Comparison of ENCODE assay signal across 8 cellular contexts in the genomic region with DNA sequence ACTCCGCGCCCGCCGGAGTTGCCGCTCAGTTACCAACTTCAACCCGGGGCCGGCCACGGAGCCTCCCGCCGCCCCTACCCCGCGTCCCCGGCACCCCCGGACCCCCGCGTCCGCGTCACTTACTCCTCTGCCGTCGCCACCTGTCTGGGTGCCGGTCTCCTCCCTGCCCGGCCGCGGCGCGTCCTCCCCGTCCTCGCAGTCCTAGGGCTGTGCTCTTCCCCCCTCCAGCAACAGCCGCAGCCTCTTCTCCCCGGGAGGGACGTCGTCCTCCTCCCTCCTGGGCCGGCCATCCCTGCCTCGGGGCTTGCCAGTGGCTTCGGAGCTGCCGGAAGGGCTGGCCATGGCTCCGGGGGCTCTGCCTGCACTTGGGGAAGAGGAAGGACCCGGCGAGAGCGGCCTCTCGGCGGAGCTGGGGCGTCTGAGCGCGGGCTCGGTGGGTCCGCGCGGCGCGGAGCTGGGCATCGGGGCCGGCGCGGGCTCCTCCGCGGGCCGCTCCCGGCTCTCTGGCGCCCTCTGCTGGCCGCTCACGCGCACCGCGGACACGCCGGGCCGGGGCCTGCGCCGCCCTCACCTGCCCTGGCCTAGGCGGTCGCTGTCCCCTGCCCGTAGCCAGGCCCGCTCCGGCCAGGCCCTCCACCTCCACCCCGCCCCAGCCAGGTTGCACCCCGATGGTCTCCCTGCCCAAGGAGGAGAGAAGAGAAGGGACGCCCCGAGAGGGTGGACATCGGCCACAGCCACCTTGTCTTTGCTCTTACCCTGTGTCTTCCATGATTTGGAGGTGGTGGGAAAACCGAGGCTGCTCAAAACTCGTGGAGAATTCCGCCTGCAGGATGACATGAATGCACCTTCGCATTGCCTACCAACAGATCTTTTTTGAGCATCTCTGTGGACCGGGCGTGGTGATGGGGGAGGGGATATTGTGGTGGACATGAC. TPM values are rescaled to one million over a fixed set of nuclear protein-coding genes. Genes with fewer than 3 reads are reported as not detected.
DNase-seq lines count a peak whose midpoint lies in the region; TF ChIP-seq lines count a peak whose summit lies in the region.
"Not testable (repeated sequence)": the region's sequence is repeated elsewhere in the genome, so short reads cannot be mapped to it uniquely, and the experiment has no call there.

No MANE protein-coding gene starts in this region.

- intact Hi-C loops in cardiac septum (cut with DNase I): loop anchor here (2.0 kb wide), 1 partner anchor 374 kb away; no protein-coding TSS in a partner anchor

- not testable (repeated sequence) for H2BK15ac ChIP-seq in H9 (ENCODE audit: low read depth, low read length)

- not testable (repeated sequence) for H3K9me3 Mint-ChIP-seq in H9

- WGBS in H9 (ENCODE audit: extremely low coverage, insufficient read length, low lambda C conversion rate): no CpG with 5 or more reads among the region's 86 CpGs

- H3K9me3 ChIP-seq in BE2C; H9 (ENCODE audit: control insufficient read depth, low read depth, low read length); neural cell (ENCODE audit: low read length): not testable (repeated sequence)

- not testable (repeated sequence) for H3K23ac ChIP-seq in H9 (ENCODE audit: insufficient read length, low read depth, low read length)

- not testable (repeated sequence) for H3K27me3 ChIP-seq in BE2C; H9 (ENCODE audit: insufficient read depth, low read length); neural cell (ENCODE audit: insufficient read depth, low read depth, low read length)

- not testable (repeated sequence) for TF ChIP-seq EP300 in neural cell (conservative IDR thresholded peaks at IDR 0.05; ENCODE audit: poor library complexity, severe bottlenecking)

- H3K36me3 Mint-ChIP-seq in H9 (ENCODE audit: insufficient read depth in 1 of 3, low read depth in 3 of 3): not testable (repeated sequence)

- not testable (repeated sequence) for H4K20me1 ChIP-seq in H9 (ENCODE audit: control insufficient read depth, insufficient read depth, insufficient read length); neural cell (ENCODE audit: insufficient read depth)

- H2BK5ac ChIP-seq in H9 (ENCODE audit: insufficient read length, low read length): not testable (repeated sequence)

- peaks cover 86% of the 10 kb centered on the region for H3K27me3 Mint-ChIP-seq in H9 (ENCODE audit: low read depth)

- not testable (repeated sequence) for H3F3A ChIP-seq in neural cell (ENCODE audit: insufficient read depth, low read length, poor library complexity, severe bottlenecking)

- H3K27ac Mint-ChIP-seq in H9: not testable (repeated sequence)

- H4K8ac ChIP-seq in H9 (replicated peaks; ENCODE audit: insufficient read length, low read depth, low read length): not testable (repeated sequence)

- H3K4ac ChIP-seq in H9 (ENCODE audit: low read depth, low read length): not testable (repeated sequence)

- TF ChIP-seq CTCF in BE2C (IDR thresholded peaks at IDR 0.05; ENCODE audit: low read depth, low read length) (peak; percentile 28; the same call in 1 of the 2 replicates), H9 (conservative IDR thresholded peaks at IDR 0.05) (peak; percentile 65), astrocyte of the spinal cord (IDR thresholded peaks at IDR 0.05; ENCODE audit: low read depth, low read length) (peak; percentile 55), neural cell (IDR thresholded peaks at IDR 0.05; ENCODE audit: poor library complexity, severe bottlenecking) (peak; percentile 91)

- not testable (repeated sequence) for H4K91ac ChIP-seq in H9 (ENCODE audit: insufficient read length, low read depth, low read length)

- not testable (repeated sequence) for H3K27ac ChIP-seq in H9 (ENCODE audit: insufficient read length, low read depth, low read length); neural cell (ENCODE audit: low read length)

- H2BK12ac ChIP-seq in H9 (ENCODE audit: insufficient read length, low read depth, low read length): not testable (repeated sequence)

- in situ Hi-C loops in astrocyte of the spinal cord (cut with HindIII; ENCODE audit: low sequenced_read_pairs): not testable (repeated sequence)

- H3K4me3 ChIP-seq in BE2C (ENCODE audit: low read depth, low read length) (peak overlapping the region; percentile 47), astrocyte of the spinal cord (ENCODE audit: low read depth, low read length) (peak overlapping the region; percentile 24), neural cell (ENCODE audit: low read length) (peak overlapping the region; percentile 62)

- not testable (repeated sequence) for H3K79me1 ChIP-seq in H9 (ENCODE audit: insufficient read depth, low read depth, low read length, poor library complexity, severe bottlenecking)

- H2AFZ ChIP-seq in H9 (ENCODE audit: low read length); neural cell (ENCODE audit: low read depth, low read length): not testable (repeated sequence)

- not testable (repeated sequence) for H3K4me1 ChIP-seq in BE2C; H9 (ENCODE audit: insufficient read depth, low read length)

- not testable (repeated sequence) for H3K79me2 ChIP-seq in H9 (ENCODE audit: insufficient read depth, low read length); neural cell (replicated peaks; ENCODE audit: insufficient read depth, low read length)

- not testable (repeated sequence) for H3K18ac ChIP-seq in H9 (ENCODE audit: insufficient read length, low read depth, low read length)

- not testable (repeated sequence) for H2BK20ac ChIP-seq in H9 (ENCODE audit: low read depth, low read length, poor library complexity, severe bottlenecking)

- H4K5ac ChIP-seq in H9 (ENCODE audit: insufficient read length, low read depth, low read length): not testable (repeated sequence)

- H3K4me3 Mint-ChIP-seq in H9: peak overlapping the region; percentile 55 to 75

- peak; percentile 70 for TF ChIP-seq RAD21 in neural cell (conservative IDR thresholded peaks at IDR 0.05)

- not testable (repeated sequence) for H3K36me3 ChIP-seq in BE2C; neural cell (ENCODE audit: insufficient read depth, low read length)

- H3K9me2 ChIP-seq in neural cell (ENCODE audit: insufficient read depth, low read length): not testable (repeated sequence)

- peak overlapping the region; percentile 46 for H3K4me2 ChIP-seq in H9 (ENCODE audit: insufficient read depth, insufficient read length, low read length)
- not testable (repeated sequence) for H3K4me2 ChIP-seq in neural cell (ENCODE audit: low read length)

- H3K4me1 Mint-ChIP-seq in H9: peaks cover 13% of the 10 kb centered on the region in 2 experiments

- not testable (repeated sequence) for H3T11ph ChIP-seq in H9 (ENCODE audit: low read length)

- not testable (repeated sequence) for H2AK5ac ChIP-seq in H9 (ENCODE audit: insufficient read length, low read length)

- H2BK120ac ChIP-seq in H9 (ENCODE audit: low read depth, low read length, poor library complexity, severe bottlenecking): not testable (repeated sequence)

- H3K56ac ChIP-seq in H9 (ENCODE audit: insufficient read length, low read depth, low read length): not testable (repeated sequence)

- H3K23me2 ChIP-seq in H9 (ENCODE audit: insufficient read length, low read depth, low read length, poor library complexity, severe bottlenecking): not testable (repeated sequence)

- H3K14ac ChIP-seq in H9 (ENCODE audit: insufficient read depth, low read length): not testable (repeated sequence)

- peak; percentile 66 for DNase-seq in BE2C
- DNase-seq in H9: peak; percentile 66
- DNase-seq in NCI-H526 treated with DMSO at 0.1 percent for 48 hours (lab: John Stamatoyannopoulos, UW): peak; percentile 2
- peak; percentile 49 for DNase-seq in activated CD4-positive, alpha-beta T cell treated with anti-CD3 and anti-CD28 coated beads for 24 hours (ENCODE audit: low read depth in 2 of 2)
- peak; percentile 12 for DNase-seq in astrocyte of the spinal cord (ENCODE audit: low read depth, low spot score)
- peak; percentile 86 for DNase-seq in cardiac septum (ENCODE audit: low spot score)
- peak; percentile 48 to 49 for DNase-seq in stimulated activated CD8-positive, alpha-beta memory T cell treated with anti-CD3 and anti-CD28 coated beads, Interleukin-15, amount 100 ng/mL, for 48 hours (ENCODE audit: low read depth in 2 of 2)

- not testable (repeated sequence) for H3K9ac ChIP-seq in H9 (ENCODE audit: extremely low read depth, insufficient read length, low read length)
- H3K9ac ChIP-seq in neural cell (ENCODE audit: low read length): peak overlapping the region; percentile 45

TF ChIP-seq in neural cell, 6 proteins besides CTCF, POLR2A, EP300 and RAD21:
- peak; percentile 88 for TF ChIP-seq SMC3 (conservative IDR thresholded peaks at IDR 0.05; ENCODE audit: poor library complexity)

RNA-seq across cellular contexts. Expression of a gene that starts 28.4 kb away (rescaled TPM):
- polyA plus RNA-seq in BE2C (2012; ENCODE audit: insufficient read depth, insufficient read length, low read depth): not detected
- total RNA-seq in H9 (2021) (not detected in 2 replicates), cardiac septum (not detected)
- 2.6 TPM in 2 replicates for polyA plus RNA-seq in neural cell
- 0.73 and 1.3 TPM in 2 replicates for polyA minus RNA-seq in neural cell

Comparison
In these comparisons a context has a peak if more than half of its experiments do, and no peak if none do; other contexts are left out.
1. DNase-seq: peak in every context shown above with its lines; median percentile 86 in cardiac septum; 66 in BE2C; 66 in H9; 49 in activated CD4-positive, alpha-beta T cell treated with anti-CD3 and anti-CD28 coated beads for 24 hours; 48 in stimulated activated CD8-positive, alpha-beta memory T cell treated with anti-CD3 and anti-CD28 coated beads, Interleukin-15, amount 100 ng/mL, for 48 hours; 12 in astrocyte of the spinal cord; 2 in NCI-H526 treated with DMSO at 0.1 percent for 48 hours.
2. CTCF ChIP-seq: peak in every context shown above with its lines; median percentile 91 in neural cell; 65 in H9; 55 in astrocyte of the spinal cord; 28 in BE2C.